ENCODE assay signal across 20 cellular contexts in the genomic region with DNA sequence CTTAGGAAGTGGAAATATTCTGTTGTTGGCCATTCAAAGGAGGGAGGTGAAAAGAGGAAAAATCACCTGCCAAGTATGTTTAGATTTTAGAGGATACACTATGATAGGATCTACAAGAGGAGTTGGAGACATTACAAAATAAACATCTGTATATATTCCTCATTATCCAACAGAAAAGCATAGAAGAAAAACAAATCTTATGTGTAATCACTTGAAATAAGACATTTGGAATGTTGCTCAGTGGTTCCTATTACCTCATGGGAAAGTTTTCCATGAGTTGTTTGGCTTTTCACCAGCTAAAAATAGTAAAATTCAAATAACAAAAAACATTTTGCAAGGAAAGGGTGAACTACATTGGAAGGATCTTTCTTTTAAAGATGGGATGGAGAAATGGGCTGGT.
DNase-seq lines count a peak whose midpoint lies in the region; ATAC-seq and TF ChIP-seq lines count a peak whose summit lies in the region.
"Had no signal": no experiment of that assay in that cellular context is flagged by ENCODE, and none has a peak within 500 bp of the region (broad histone marks: within the 10 kb centered on the region; RNA-seq: fewer than 3 reads in every experiment).

No MANE protein-coding gene starts in this region.

- H3K79me2 ChIP-seq in trophoblast cell (ENCODE audit: control insufficient read depth, insufficient read depth, low read length, poor library complexity) (no peaks in the 10 kb centered on the region), mesendoderm (ENCODE audit: control insufficient read depth, insufficient read depth, low read length) (no peaks in the 10 kb centered on the region)

- no peak overlapping the region for H4K12ac ChIP-seq in trophoblast cell (ENCODE audit: low read depth, low read length)

- H3K36me3 ChIP-seq in trophoblast cell (ENCODE audit: control insufficient read depth in 1 of 2, insufficient read depth in 2 of 2, low read length in 2 of 2) (no peaks in the 10 kb centered on the region), mesendoderm (ENCODE audit: control insufficient read depth, insufficient read depth, low read length) (no peaks in the 10 kb centered on the region)
- H3K36me3 ChIP-seq: heart right ventricle had no signal

- H3K9me3 ChIP-seq in trophoblast cell (ENCODE audit: insufficient read depth, low read depth, low read length) = no peaks in the 10 kb centered on the region

- DNase-seq in AG10803 (ENCODE audit: low read depth) = peak; percentile 78
- DNase-seq in NCI-H226 = peak; percentile 59
- DNase-seq in choroid plexus epithelial cell (ENCODE audit: low read depth) = peak; percentile 68
- DNase-seq in myocyte (ENCODE audit: low read depth) = peak; percentile 39
- no peak for DNase-seq in trophoblast cell
- no peak for DNase-seq in stimulated activated CD4-positive, alpha-beta T cell treated with anti-CD3 and anti-CD28 coated beads, Interleukin-4, amount 100 ng/mL, for 4 hours
- no peak for DNase-seq in mesendoderm
- DNase-seq: activated CD4-positive, alpha-beta T cell treated with anti-CD3 and anti-CD28 coated beads, Interleukin-2, amount 10 ng/mL, durations not matched to agents 24 days and 14 days; activated T-cell treated with anti-CD3 and anti-CD28 coated beads for 4 hours; cerebellar nuclear complex; heart right ventricle; kidney; NCI-H146; NCI-H510A; stimulated activated naive B cell treated with anti-CD40 and anti-IgM and Interleukin-4, amounts not matched to agents 10 μg/mL and 1 μg/mL and 100 μg/mL, for 72 hours had no signal

- H3K4me3 ChIP-seq in AG10803 (ENCODE audit: low read length) (no peak overlapping the region), choroid plexus epithelial cell (ENCODE audit: low read depth, low read length) (no peak overlapping the region), trophoblast cell (ENCODE audit: low read depth, low read length) (no peak overlapping the region), mesendoderm (ENCODE audit: low read length) (no peak overlapping the region)
- H3K4me3 ChIP-seq: heart right ventricle, SK-N-MC had no signal

- no peak overlapping the region for H2BK15ac ChIP-seq in mesendoderm (replicated peaks; ENCODE audit: low read depth)

- no peak for ATAC-seq in GM21723 (IDR thresholded peaks at IDR 0.05; ENCODE audit: unreplicated experiment)
- ATAC-seq: activated naive CD4-positive, alpha-beta T cell treated with anti-CD3 and anti-CD28 coated beads, Interleukin-2, amount 50 U/mL, for 72 hours; heart right ventricle; sciatic nerve; stimulated activated naive B cell treated with anti-CD40 and anti-IgM and Interleukin-4, amounts not matched to agents 10 μg/mL and 1 μg/mL and 100 μg/mL, for 72 hours had no signal

- H4K8ac ChIP-seq in trophoblast cell (ENCODE audit: low read depth, low read length) = no peak overlapping the region
- H4K8ac ChIP-seq in mesendoderm (ENCODE audit: low read depth, low read length) = no peak overlapping the region

- H4K91ac ChIP-seq in trophoblast cell (ENCODE audit: low read depth, low read length) = no peak overlapping the region

- H2BK5ac ChIP-seq in trophoblast cell (ENCODE audit: low read depth, low read length, poor library complexity) (no peak overlapping the region), mesendoderm (ENCODE audit: low read length) (no peak overlapping the region)

- H3K4me2 ChIP-seq in trophoblast cell (ENCODE audit: low read length) (no peak overlapping the region), mesendoderm (ENCODE audit: low read length) (no peak overlapping the region)
- H3K4me2 ChIP-seq: KMS-11 had no signal

- H4K5ac ChIP-seq in mesendoderm (ENCODE audit: low read length) = no peak overlapping the region

- H3K27me3 ChIP-seq in trophoblast cell (ENCODE audit: insufficient read depth, low read length) (no peaks in the 10 kb centered on the region), mesendoderm (ENCODE audit: insufficient read depth, low read length, poor library complexity) (no peaks in the 10 kb centered on the region)
- H3K27me3 ChIP-seq: heart right ventricle had no signal

- H3K18ac ChIP-seq in trophoblast cell (ENCODE audit: low read length) = no peak overlapping the region
- no peak overlapping the region for H3K18ac ChIP-seq in mesendoderm (ENCODE audit: low read length)

- H2AFZ ChIP-seq in trophoblast cell (ENCODE audit: insufficient read depth, low read length, poor library complexity) = no peak overlapping the region

- no peak overlapping the region for H3K9ac ChIP-seq in trophoblast cell (ENCODE audit: low read length)
- H3K9ac ChIP-seq in mesendoderm (ENCODE audit: low read length) = no peak overlapping the region
- H3K9ac ChIP-seq: KMS-11 had no signal

- H2BK12ac ChIP-seq in trophoblast cell (ENCODE audit: low read length) = no peak overlapping the region

- no peak overlapping the region for H3K56ac ChIP-seq in mesendoderm (ENCODE audit: low read length)

- H3K27ac ChIP-seq in trophoblast cell (ENCODE audit: low read depth, low read length) (no peak overlapping the region), mesendoderm (ENCODE audit: low read depth, low read length) (no peak overlapping the region)
- H3K27ac ChIP-seq: KMS-11, SK-N-MC had no signal

- H3K4ac ChIP-seq in trophoblast cell (ENCODE audit: low read depth, low read length) (no peak overlapping the region), mesendoderm (ENCODE audit: low read depth, low read length) (no peak overlapping the region)

- TF ChIP-seq CTCF in AG10803 (conservative IDR thresholded peaks at IDR 0.05; ENCODE audit: low read length) (no peak), choroid plexus epithelial cell (conservative IDR thresholded peaks at IDR 0.05; ENCODE audit: low read depth, low read length) (no peak)

- H3K14ac ChIP-seq in trophoblast cell (ENCODE audit: low read length) = no peak overlapping the region

- H2AK5ac ChIP-seq in trophoblast cell (ENCODE audit: low read length) (no peak overlapping the region), mesendoderm (ENCODE audit: low read length) (no peak overlapping the region)

- H2BK120ac ChIP-seq in trophoblast cell (ENCODE audit: insufficient read depth, low read length, poor library complexity) = no peak overlapping the region
- no peak overlapping the region for H2BK120ac ChIP-seq in mesendoderm (ENCODE audit: low read depth, low read length)

- H3K4me1 ChIP-seq in trophoblast cell (ENCODE audit: control insufficient read depth in 1 of 2, insufficient read depth in 2 of 2, low read length in 2 of 2) = peaks cover 2 to 5% of the 10 kb centered on the region in 2 experiments
- no peaks in the 10 kb centered on the region for H3K4me1 ChIP-seq in mesendoderm (ENCODE audit: control insufficient read depth, low read depth, low read length)

- H3K79me1 ChIP-seq in trophoblast cell (ENCODE audit: low read length) = no peaks in the 10 kb centered on the region
- H3K79me1 ChIP-seq in mesendoderm (ENCODE audit: low read length) = no peaks in the 10 kb centered on the region

- H3K23ac ChIP-seq in trophoblast cell (ENCODE audit: low read length) (no peak overlapping the region), mesendoderm (ENCODE audit: low read length) (no peak overlapping the region)

Comparison
In these comparisons a context has a peak if more than half of its experiments do, and no peak if none do; other contexts are left out.
1. DNase-seq: peak in AG10803 (single experiment), NCI-H226 (single experiment), choroid plexus epithelial cell (single experiment) and myocyte (single experiment); none in trophoblast cell (0 of 2), stimulated activated CD4-positive, alpha-beta T cell treated with anti-CD3 and anti-CD28 coated beads, Interleukin-4, amount 100 ng/mL, for 4 hours (0 of 2) and mesendoderm (single experiment).